Comparison of ENCODE assay signal across 4 cellular contexts in the genomic region with DNA sequence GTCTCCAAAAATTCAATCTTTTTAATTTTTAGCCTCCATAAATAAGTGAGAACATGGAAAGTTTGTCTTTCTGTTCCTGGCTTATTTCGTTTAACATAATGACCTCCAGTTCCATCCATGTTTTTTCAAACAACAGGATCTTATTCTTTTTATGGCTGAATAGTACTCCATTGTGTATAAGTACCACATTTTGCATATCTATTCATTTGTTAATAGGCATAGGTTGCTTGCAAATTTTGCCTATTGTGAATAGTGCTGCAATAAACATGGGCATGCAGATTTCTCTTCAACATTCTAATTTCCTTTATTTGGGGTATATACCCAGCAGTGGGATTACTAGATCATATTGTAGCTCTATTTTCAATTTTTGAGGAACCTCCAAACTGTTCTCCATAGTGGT. TPM values are rescaled to one million over a fixed set of nuclear protein-coding genes. Genes with fewer than 3 reads are reported as not detected.
"Had no signal": no experiment of that assay in that cellular context is flagged by ENCODE, and none has a peak within 500 bp of the region (broad histone marks: within the 10 kb centered on the region; RNA-seq: fewer than 3 reads in every experiment).

No MANE protein-coding gene starts in this region.

- ATAC-seq: GM12878 had no signal

- H3K4me3 ChIP-seq: GM12878 had no signal

- DNase-seq: GDM1, GF-D8 had no signal

RNA-seq across cellular contexts. Expression of a gene that starts 16.1 kb away (rescaled TPM):
- total RNA-seq: G401 had no signal

RNA-seq across cellular contexts. Expression of a gene that starts 24.3 kb away (rescaled TPM):
- total RNA-seq: G401 had no signal
